11 cellular contexts compared by ENCODE assay signal in the genomic region with DNA sequence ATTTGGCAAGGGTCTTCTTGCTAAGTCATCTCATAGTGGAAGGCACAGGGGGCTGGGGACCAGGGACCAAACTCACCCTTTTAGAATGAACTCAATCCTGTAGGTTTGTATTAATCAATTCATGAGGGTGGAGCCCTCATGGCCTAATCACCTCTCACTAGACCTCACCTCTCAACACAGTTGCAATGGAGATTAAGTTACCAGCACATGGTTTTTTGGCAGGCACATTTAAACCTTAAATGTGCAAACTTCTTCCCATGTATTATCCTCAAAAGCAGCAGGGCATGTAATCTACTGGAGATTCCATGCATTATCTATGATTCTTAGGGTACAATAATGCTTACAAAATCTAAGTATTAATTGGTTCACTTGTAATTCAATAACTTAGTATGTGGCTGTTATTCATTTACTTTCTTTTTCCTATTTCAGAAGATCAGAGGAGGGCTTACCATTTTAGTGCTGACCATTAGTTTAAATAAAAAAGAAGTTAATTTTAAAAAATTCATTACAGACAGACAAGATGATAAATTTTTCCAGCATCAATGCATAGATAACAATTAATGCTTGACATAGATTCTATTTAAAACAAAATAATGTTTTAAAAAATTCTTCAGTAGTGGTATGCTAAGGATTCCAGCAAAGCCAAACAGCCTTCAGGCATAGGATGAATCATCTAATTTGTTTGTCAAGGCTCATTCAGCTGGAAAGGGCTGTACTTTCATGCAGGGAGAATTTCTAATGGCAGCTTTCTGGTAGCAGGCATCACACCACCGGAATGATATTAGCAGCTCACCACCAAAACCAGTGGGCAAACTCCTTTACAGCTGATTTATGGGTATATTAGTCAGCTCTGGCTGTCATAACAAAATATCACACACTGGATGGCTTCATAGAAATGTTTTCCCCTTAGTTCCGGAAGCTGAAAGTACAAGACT.
DNase-seq lines count a peak whose midpoint lies in the region; ATAC-seq, FAIRE-seq and TF ChIP-seq lines count a peak whose summit lies in the region.
"Had no signal": no experiment of that assay in that cellular context is flagged by ENCODE, and none has a peak within 500 bp of the region (broad histone marks: within the 10 kb centered on the region; RNA-seq: fewer than 3 reads in every experiment).

No MANE protein-coding gene starts in this region.

- ATAC-seq in GM19328 (IDR thresholded peaks at IDR 0.05; ENCODE audit: unreplicated experiment) = no peak

- peak overlapping the region in 4 of 5 donors; percentile 1 to 89 (median 41) for H3K27ac ChIP-seq in stomach
- H3K27ac ChIP-seq in left ventricle myocardium inferior (replicated peaks) = no peak overlapping the region

- no peak for TF ChIP-seq POLR2A in stomach (IDR thresholded peaks at IDR 0.05)

- H3K4me1 Mint-ChIP-seq in progenitor cell of endocrine pancreas (ENCODE audit: low read depth) = peaks cover 10% of the 10 kb centered on the region

- H3K4me3 ChIP-seq in stomach (no peak overlapping the region), left ventricle myocardium inferior (no peak overlapping the region)
- H3K4me3 ChIP-seq: tibial nerve had no signal

- H3K4me3 Mint-ChIP-seq in progenitor cell of endocrine pancreas (ENCODE audit: low read depth) = no peak overlapping the region

- H3K4me1 ChIP-seq in stomach (peaks cover 12 to 51% (median 29%) of the 10 kb centered on the region in 4 donors), left ventricle myocardium inferior (no peaks in the 10 kb centered on the region)

- TF ChIP-seq CTCF in stomach (IDR thresholded peaks at IDR 0.05) (no peak), progenitor cell of endocrine pancreas (IDR thresholded peaks at IDR 0.05; ENCODE audit: unreplicated experiment) (no peak), left ventricle myocardium inferior (IDR thresholded peaks at IDR 0.05; ENCODE audit: borderline replicate concordance) (no peak)

- DNase-seq in DMS79 treated with DMSO at 0.1 percent for 48 hours (lab: John Stamatoyannopoulos, UW) = peak; percentile 12
- no peak for DNase-seq in DMS79 (lab: John Stamatoyannopoulos, UW)
- DNase-seq in RCC 7860 (ENCODE audit: low spot score) = peak; percentile 87
- peak; percentile 84 for DNase-seq in fibroblast of peridontal ligament (ENCODE audit: extremely low read depth)
- no peak for DNase-seq in stomach
- DNase-seq in progenitor cell of endocrine pancreas (ENCODE audit: low spot score, unreplicated experiment) = no peak
- DNase-seq in left ventricle myocardium inferior = no peak
- DNase-seq: activated CD4-positive, alpha-beta T cell treated with anti-CD3 and anti-CD28 coated beads for 4 hours; stimulated activated CD4-positive, alpha-beta T cell treated with anti-CD3 and anti-CD28 coated beads, Interleukin-15, amount 100 ng/mL, for 24 hours had no signal

- WGBS in stomach, 5 donors = 63 to 87% (median 83%) methylated on average over 2 of the region's 2 CpGs

- H3K36me3 ChIP-seq in stomach = no peaks in the 10 kb centered on the region
- H3K36me3 ChIP-seq in left ventricle myocardium inferior = no peaks in the 10 kb centered on the region
- H3K36me3 ChIP-seq: tibial nerve had no signal

- H3K9me3 Mint-ChIP-seq in progenitor cell of endocrine pancreas (ENCODE audit: low read depth) = no peaks in the 10 kb centered on the region

- no peak overlapping the region for H3K27ac Mint-ChIP-seq in progenitor cell of endocrine pancreas

- H3K9me3 ChIP-seq in stomach = no peaks in the 10 kb centered on the region
- no peaks in the 10 kb centered on the region for H3K9me3 ChIP-seq in left ventricle myocardium inferior (replicated peaks)
- H3K9me3 ChIP-seq: tibial nerve had no signal

- H3K27me3 ChIP-seq in stomach (no peaks in the 10 kb centered on the region), left ventricle myocardium inferior (ENCODE audit: low read depth) (peaks cover 14% of the 10 kb centered on the region)
- H3K27me3 ChIP-seq: tibial nerve had no signal

- FAIRE-seq in RCC 7860 (lab: Jason Lieb, UNC) = peak; percentile 84

- peaks cover 4% of the 10 kb centered on the region for H3K27me3 Mint-ChIP-seq in progenitor cell of endocrine pancreas

- intact Hi-C loops in stomach (cut with DNase I; ENCODE audit: low total_unique reads) = no loop called here
- intact Hi-C loops in left ventricle myocardium inferior (cut with micrococcal nuclease) = no loop called here

- H3K36me3 Mint-ChIP-seq in progenitor cell of endocrine pancreas (ENCODE audit: insufficient read depth) = no peaks in the 10 kb centered on the region

- TF ChIP-seq EP300 in stomach (IDR thresholded peaks at IDR 0.05) = no peak

Comparison
In these comparisons a context has a peak if more than half of its experiments do, and no peak if none do; other contexts are left out.
1. DNase-seq: peak in DMS79 treated with DMSO at 0.1 percent for 48 hours (single experiment), RCC 7860 (single experiment) and fibroblast of peridontal ligament (single experiment); none in DMS79 (single experiment), stomach (single experiment), progenitor cell of endocrine pancreas (single experiment) and left ventricle myocardium inferior (single experiment).